ENCODE assay signal across 8 cellular contexts in the genomic region with DNA sequence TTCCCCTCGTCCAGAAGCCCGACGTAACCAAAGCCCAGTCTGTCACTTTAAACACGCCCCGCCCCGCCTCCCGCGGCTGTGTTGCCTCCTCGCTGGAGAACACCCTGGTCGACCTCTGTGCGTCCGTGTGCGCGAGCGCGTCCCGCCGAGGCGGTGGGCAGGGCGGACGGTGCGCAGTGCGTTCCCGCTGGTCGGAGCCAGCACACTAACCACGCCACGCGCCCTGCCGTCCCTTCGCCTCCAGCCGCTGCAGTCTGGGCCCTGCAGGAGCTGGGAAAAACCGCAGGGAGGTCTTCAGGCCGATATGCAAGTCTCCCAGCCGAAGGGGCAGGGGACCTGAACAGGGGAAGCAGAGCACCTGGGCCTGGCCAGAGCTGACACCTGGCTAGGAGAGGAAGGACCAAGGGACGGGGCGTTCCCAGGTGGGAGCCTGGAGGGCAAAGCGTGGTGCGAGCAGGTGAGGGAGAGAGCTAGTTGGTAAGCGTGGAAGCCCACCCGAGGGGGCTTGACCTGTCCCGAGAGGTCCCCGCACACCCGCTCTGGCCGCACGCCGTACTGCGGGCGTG. TPM values are rescaled to one million over a fixed set of nuclear protein-coding genes. Genes with fewer than 3 reads are reported as not detected.
DNase-seq lines count a peak whose midpoint lies in the region; ATAC-seq, FAIRE-seq and TF ChIP-seq lines count a peak whose summit lies in the region.

No MANE protein-coding gene starts in this region.

- TF ChIP-seq POLR2A in GM12891 (IDR thresholded peaks at IDR 0.05; ENCODE audit: low read depth, low read length) = 0 out of 2 replicates have a peak, but pooled peaks have one; percentile 9

- peak overlapping the region; percentile 86 for H3K4me3 ChIP-seq in hepatocyte
- peak overlapping the region; percentile 89 to 96 (median 95) for H3K4me3 ChIP-seq in skeletal muscle tissue (ENCODE audit: low read length in 3 of 3)

- DNase-seq in GM12891 (ENCODE audit: insufficient read length, low spot score) (peak; percentile 65), NAMALWA (ENCODE audit: low spot score) (peak; percentile 91), T-helper 1 cell (peak; percentile 40 to 86 (median 48)), hepatocyte (ENCODE audit: low spot score) (peak; percentile 93)

- FAIRE-seq in GM12891 (lab: Jason Lieb, UNC) = peak; percentile 94

- H3K9ac ChIP-seq in skeletal muscle tissue (ENCODE audit: low read depth in 1 of 3, low read length in 3 of 3) = peak overlapping the region; percentile 80 to 95 (median 84)

- H3K4me2 ChIP-seq in hepatocyte = peak overlapping the region; percentile 86

- no peak for TF ChIP-seq CTCF in hepatocyte (IDR thresholded peaks at IDR 0.05; ENCODE audit: poor library complexity)

- no peaks in the 10 kb centered on the region for H3K27me3 ChIP-seq in hepatocyte
- peaks cover 7 to 24% (median 10%) of the 10 kb centered on the region in 3 donors for H3K27me3 ChIP-seq in skeletal muscle tissue (ENCODE audit: control insufficient read depth in 3 of 3, insufficient read depth in 3 of 3, low read length in 3 of 3)

- WGBS in hepatocyte (ENCODE audit: low lambda C conversion rate, missing lambda C conversion rate) = 3% methylated on average over 45 of the region's 48 CpGs

- H3K36me3 ChIP-seq in hepatocyte (replicated peaks; ENCODE audit: insufficient read depth, low read depth) (no peaks in the 10 kb centered on the region), skeletal muscle tissue (ENCODE audit: control insufficient read depth in 3 of 3, insufficient read depth in 3 of 3, low read length in 3 of 3) (peaks cover 6 to 17% (median 7%) of the 10 kb centered on the region in 3 donors)

- H3K9me3 ChIP-seq in hepatocyte (ENCODE audit: low read depth) (no peaks in the 10 kb centered on the region), skeletal muscle tissue (ENCODE audit: control insufficient read depth in 3 of 3, low read length in 3 of 3) (no peaks in the 10 kb centered on the region)

- H3K27ac ChIP-seq in angular gyrus (ENCODE audit: low read depth, low read length) = peak overlapping the region; percentile 26
- H3K27ac ChIP-seq in hepatocyte = peak overlapping the region; percentile 92
- peak overlapping the region; percentile 81 for H3K27ac ChIP-seq in skeletal muscle tissue (ENCODE audit: low read depth, low read length)

- H3K79me2 ChIP-seq in hepatocyte = peaks cover 12% of the 10 kb centered on the region

- peak overlapping the region; percentile 40 for H2AFZ ChIP-seq in hepatocyte

- peaks cover 12% of the 10 kb centered on the region for H4K20me1 ChIP-seq in hepatocyte (ENCODE audit: insufficient read depth, poor library complexity, severe bottlenecking)

- no peaks in the 10 kb centered on the region for H3K9me2 ChIP-seq in hepatocyte (replicated peaks; ENCODE audit: insufficient read depth)

- peaks cover 14% of the 10 kb centered on the region for H3K4me1 ChIP-seq in hepatocyte (ENCODE audit: insufficient read depth)
- peaks cover 42 to 52% (median 45%) of the 10 kb centered on the region in 3 donors for H3K4me1 ChIP-seq in skeletal muscle tissue (ENCODE audit: control insufficient read depth in 3 of 3, insufficient read depth in 3 of 3, low read length in 3 of 3)

- ATAC-seq in GM19023 (IDR thresholded peaks at IDR 0.05; ENCODE audit: unreplicated experiment) (no peak), HG02870 (IDR thresholded peaks at IDR 0.05; ENCODE audit: unreplicated experiment) (no peak)

TF ChIP-seq in GM12891, 5 proteins besides CTCF, POLR2A, EP300 and RAD21:
- peak; percentile 63; the same call in 1 of the 2 replicates for TF ChIP-seq POLR2AphosphoS5 (IDR thresholded peaks at IDR 0.05; ENCODE audit: low read depth, low read length)
- no peak for TF ChIP-seq POU2F2 (IDR thresholded peaks at IDR 0.05; ENCODE audit: low read depth, low read length)

RNA-seq across cellular contexts. Expression of a gene that starts 1.3 kb away (rescaled TPM):
- polyA plus RNA-seq in GM12891 (2012; ENCODE audit: low read depth, missing spikeins) = 204 TPM
- total RNA-seq in hepatocyte = 101 and 111 TPM in 2 replicates
- 384 and 390 TPM in 2 replicates for polyA plus RNA-seq in hepatocyte
- 109 TPM for total RNA-seq in skeletal muscle tissue

RNA-seq across cellular contexts. Expression of a gene that starts 4.2 kb away (rescaled TPM):
- 4.4 TPM for polyA plus RNA-seq in GM12891 (2012; ENCODE audit: low read depth, missing spikeins)
- total RNA-seq in hepatocyte (7.9 and 8.5 TPM in 2 replicates), skeletal muscle tissue (0.52 TPM)
- polyA plus RNA-seq in hepatocyte = 12.7 and 16.9 TPM in 2 replicates

RNA-seq across cellular contexts. Expression of a gene that starts 5.6 kb away (rescaled TPM):
- 1.8 TPM for polyA plus RNA-seq in GM12891 (2012; ENCODE audit: low read depth, missing spikeins)
- 2.0 and 3.0 TPM in 2 replicates for total RNA-seq in hepatocyte
- 7.2 and 7.7 TPM in 2 replicates for polyA plus RNA-seq in hepatocyte
- total RNA-seq in skeletal muscle tissue = 0.52 TPM

RNA-seq across cellular contexts. Expression of a gene that starts 18.2 kb away (rescaled TPM):
- 423 TPM for polyA plus RNA-seq in GM12891 (2012; ENCODE audit: low read depth, missing spikeins)
- 318 and 372 TPM in 2 replicates for total RNA-seq in hepatocyte
- polyA plus RNA-seq in hepatocyte = 508 and 568 TPM in 2 replicates
- 196 TPM for total RNA-seq in skeletal muscle tissue

RNA-seq across cellular contexts. Expression of a gene that starts 38.4 kb away (rescaled TPM):
- polyA plus RNA-seq in GM12891 (2012; ENCODE audit: low read depth, missing spikeins) = 14.1 TPM
- total RNA-seq in hepatocyte = 7.6 TPM in 2 replicates
- polyA plus RNA-seq in hepatocyte = 12.4 and 12.6 TPM in 2 replicates
- total RNA-seq in skeletal muscle tissue = 4.7 TPM

Comparison
In these comparisons a context has a peak if more than half of its experiments do, and no peak if none do; other contexts are left out.
1. H3K27ac ChIP-seq: peak in every context shown above with its lines; median percentile 92 in hepatocyte; 81 in skeletal muscle tissue; 26 in angular gyrus.